9 cellular contexts compared by ENCODE assay signal in genomic region chr16:85752511-85753420, GRCh38.
DNase-seq lines count a peak whose midpoint lies in the region; ATAC-seq and TF ChIP-seq lines count a peak whose summit lies in the region.
"Had no signal": no experiment of that assay in that cellular context is flagged by ENCODE, and none has a peak within 500 bp of the region (broad histone marks: within the 10 kb centered on the region; RNA-seq: fewer than 3 reads in every experiment).

No MANE protein-coding gene starts in this region.

- H2AFZ ChIP-seq in ACC112 (ENCODE audit: low read length, unreplicated experiment): no peak overlapping the region

- no peaks in the 10 kb centered on the region for H3K27me3 ChIP-seq in ACC112 (ENCODE audit: insufficient read depth, low read length)

- 0 out of 2 replicates have a peak overlapping the region, but pooled peaks have one; percentile 12 for H3K27ac ChIP-seq in ACC112 (ENCODE audit: low read depth, low read length)

- ATAC-seq in SK-N-SH treated with all-trans-retinoic acid at 6 μM for 48 hours: peak; percentile 43
- ATAC-seq in GM19455 (IDR thresholded peaks at IDR 0.05; ENCODE audit: unreplicated experiment): no peak

- no peaks in the 10 kb centered on the region for H3K36me3 ChIP-seq in ACC112 (ENCODE audit: insufficient read depth, low read length)

- peaks cover 15% of the 10 kb centered on the region for H3K79me2 ChIP-seq in ACC112 (ENCODE audit: control insufficient read depth, insufficient read depth, low read length, unreplicated experiment)

- peak overlapping the region; percentile 23; the same call in 1 of the 2 replicates for H3K4me3 ChIP-seq in ACC112 (ENCODE audit: low read depth, low read length)

- H3K4me1 ChIP-seq in ACC112 (ENCODE audit: control insufficient read depth, insufficient read depth, low read length, unreplicated experiment): peaks cover 37% of the 10 kb centered on the region

- peak; percentile 41 for DNase-seq in HPDE6-E6E7 (ENCODE audit: extremely low spot score)
- DNase-seq in iris pigment epithelial cell (ENCODE audit: low read depth): peak; percentile 47
- DNase-seq in cerebellar nuclear complex (lab: John Stamatoyannopoulos, UW): no peak
- DNase-seq in SW 1271 (lab: John Stamatoyannopoulos, UW): no peak
- no peak for DNase-seq in AG08395 (ENCODE audit: low spot score)
- DNase-seq: DND-41 had no signal

TF ChIP-seq in SK-N-SH treated with all-trans-retinoic acid at 6 μM for 48 hours, 23 proteins besides CTCF, POLR2A, EP300 and RAD21:
- TF ChIP-seq POU6F1 (CRISPR knock-in tag; IDR thresholded peaks at IDR 0.05; ENCODE audit: borderline replicate concordance, low read depth) (no peak), ZC3H10 (CRISPR knock-in tag; IDR thresholded peaks at IDR 0.05) (no peak)

Comparison
In these comparisons a context has a peak if more than half of its experiments do, and no peak if none do; other contexts are left out.
1. DNase-seq: peak in HPDE6-E6E7 (single experiment) and iris pigment epithelial cell (single experiment); none in cerebellar nuclear complex (0 of 2), SW 1271 (0 of 2) and AG08395 (single experiment).